In the genomic region with DNA sequence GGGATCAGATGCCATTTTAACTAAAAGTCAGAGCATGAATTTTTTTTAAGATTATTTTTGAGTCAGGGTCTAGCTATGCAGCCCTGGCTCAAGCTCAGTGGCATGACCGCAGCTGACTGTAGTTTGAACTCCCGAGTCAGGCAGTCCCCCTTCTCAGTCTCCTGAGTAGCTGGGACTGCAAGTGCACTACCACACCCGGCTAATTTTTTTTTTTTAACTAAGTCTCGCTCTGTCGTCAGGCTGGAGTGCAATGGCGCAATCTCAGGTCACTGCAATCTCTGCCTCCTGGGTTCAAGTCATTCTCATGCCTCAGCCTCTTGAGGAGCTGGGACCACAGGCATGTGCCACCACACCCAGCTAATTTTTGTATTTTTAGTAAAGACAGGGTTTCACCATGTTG, we compare ENCODE assay signal across 1 cellular context.
TF ChIP-seq lines count a peak whose summit lies in the region.

No MANE protein-coding gene starts in this region.

TF ChIP-seq in HepG2, 621 proteins besides CTCF, POLR2A, EP300 and RAD21:
- TF ChIP-seq NFIB (CRISPR knock-in tag; IDR thresholded peaks at IDR 0.05; ENCODE audit: borderline replicate concordance): no peak
- TF ChIP-seq ZNF234 (CRISPR knock-in tag; conservative IDR thresholded peaks at IDR 0.05): no peak
- no peak for TF ChIP-seq GTF2F1 (IDR thresholded peaks at IDR 0.05; ENCODE audit: low read length)
- TF ChIP-seq ZNF605 (CRISPR knock-in tag; IDR thresholded peaks at IDR 0.05): no peak
- TF ChIP-seq, protein P1, sequence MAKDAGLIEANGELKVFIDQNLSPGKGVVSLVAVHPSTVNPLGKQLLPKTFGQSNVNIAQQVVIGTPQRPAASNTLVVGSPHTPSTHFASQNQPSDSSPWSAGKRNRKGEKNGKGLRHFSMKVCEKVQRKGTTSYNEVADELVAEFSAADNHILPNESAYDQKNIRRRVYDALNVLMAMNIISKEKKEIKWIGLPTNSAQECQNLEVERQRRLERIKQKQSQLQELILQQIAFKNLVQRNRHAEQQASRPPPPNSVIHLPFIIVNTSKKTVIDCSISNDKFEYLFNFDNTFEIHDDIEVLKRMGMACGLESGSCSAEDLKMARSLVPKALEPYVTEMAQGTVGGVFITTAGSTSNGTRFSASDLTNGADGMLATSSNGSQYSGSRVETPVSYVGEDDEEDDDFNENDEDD (CRISPR knock-in tag; IDR thresholded peaks at IDR 0.05; ENCODE audit: borderline replicate concordance): no peak
- no peak for TF ChIP-seq ZNF788 (CRISPR knock-in tag; IDR thresholded peaks at IDR 0.05; ENCODE audit: borderline replicate concordance)
- TF ChIP-seq, protein P2, sequence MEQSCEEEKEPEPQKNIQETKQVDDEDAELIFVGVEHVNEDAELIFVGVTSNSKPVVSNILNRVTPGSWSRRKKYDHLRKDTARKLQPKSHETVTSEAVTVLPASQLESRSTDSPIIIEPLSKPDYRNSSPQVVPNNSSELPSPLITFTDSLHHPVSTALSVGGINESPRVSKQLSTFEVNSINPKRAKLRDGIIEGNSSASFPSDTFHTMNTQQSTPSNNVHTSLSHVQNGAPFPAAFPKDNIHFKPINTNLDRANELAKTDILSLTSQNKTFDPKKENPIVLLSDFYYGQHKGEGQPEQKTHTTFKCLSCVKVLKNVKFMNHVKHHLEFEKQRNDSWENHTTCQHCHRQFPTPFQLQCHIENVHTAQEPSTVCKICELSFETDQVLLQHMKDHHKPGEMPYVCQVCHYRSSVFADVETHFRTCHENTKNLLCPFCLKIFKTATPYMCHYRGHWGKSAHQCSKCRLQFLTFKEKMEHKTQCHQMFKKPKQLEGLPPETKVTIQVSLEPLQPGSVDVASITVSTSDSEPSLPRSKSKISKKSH (CRISPR knock-in tag; IDR thresholded peaks at IDR 0.05; ENCODE audit: borderline replicate concordance): no peak
- no peak for TF ChIP-seq SRSF4 (IDR thresholded peaks at IDR 0.05; ENCODE audit: low read depth, low read length, poor library complexity, severe bottlenecking)
- no peak for TF ChIP-seq MBD4 (IDR thresholded peaks at IDR 0.05; ENCODE audit: borderline replicate concordance, low read length)
- TF ChIP-seq ZNF263 (CRISPR knock-in tag; IDR thresholded peaks at IDR 0.05): no peak
- no peak for TF ChIP-seq FOXO1 (CRISPR knock-in tag; IDR thresholded peaks at IDR 0.05)
- TF ChIP-seq SP4 (CRISPR knock-in tag; IDR thresholded peaks at IDR 0.05): no peak
- no peak for TF ChIP-seq ZNF761 (CRISPR knock-in tag; conservative IDR thresholded peaks at IDR 0.05)
- TF ChIP-seq, protein P3, sequence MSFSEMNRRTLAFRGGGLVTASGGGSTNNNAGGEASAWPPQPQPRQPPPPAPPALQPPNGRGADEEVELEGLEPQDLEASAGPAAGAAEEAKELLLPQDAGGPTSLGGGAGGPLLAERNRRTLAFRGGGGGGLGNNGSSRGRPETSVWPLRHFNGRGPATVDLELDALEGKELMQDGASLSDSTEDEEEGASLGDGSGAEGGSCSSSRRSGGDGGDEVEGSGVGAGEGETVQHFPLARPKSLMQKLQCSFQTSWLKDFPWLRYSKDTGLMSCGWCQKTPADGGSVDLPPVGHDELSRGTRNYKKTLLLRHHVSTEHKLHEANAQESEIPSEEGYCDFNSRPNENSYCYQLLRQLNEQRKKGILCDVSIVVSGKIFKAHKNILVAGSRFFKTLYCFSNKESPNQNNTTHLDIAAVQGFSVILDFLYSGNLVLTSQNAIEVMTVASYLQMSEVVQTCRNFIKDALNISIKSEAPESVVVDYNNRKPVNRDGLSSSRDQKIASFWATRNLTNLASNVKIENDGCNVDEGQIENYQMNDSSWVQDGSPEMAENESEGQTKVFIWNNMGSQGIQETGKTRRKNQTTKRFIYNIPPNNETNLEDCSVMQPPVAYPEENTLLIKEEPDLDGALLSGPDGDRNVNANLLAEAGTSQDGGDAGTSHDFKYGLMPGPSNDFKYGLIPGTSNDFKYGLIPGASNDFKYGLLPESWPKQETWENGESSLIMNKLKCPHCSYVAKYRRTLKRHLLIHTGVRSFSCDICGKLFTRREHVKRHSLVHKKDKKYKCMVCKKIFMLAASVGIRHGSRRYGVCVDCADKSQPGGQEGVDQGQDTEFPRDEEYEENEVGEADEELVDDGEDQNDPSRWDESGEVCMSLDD (CRISPR knock-in tag; IDR thresholded peaks at IDR 0.05; ENCODE audit: borderline replicate concordance): no peak
